In genomic region chr18:74831571-74832250, GRCh38 we compare ENCODE assay signal across 27 cellular contexts.
A peak's percentile ranks its signal among the peaks of the same experiment; 100 is the strongest.
DNase-seq lines count a peak whose midpoint lies in the region; ATAC-seq, FAIRE-seq and TF ChIP-seq lines count a peak whose summit lies in the region.
"Had no signal": no experiment of that assay in that cellular context is flagged by ENCODE, and none has a peak within 500 bp of the region (broad histone marks: within the 10 kb centered on the region; RNA-seq: fewer than 3 reads in every experiment).

No MANE protein-coding gene starts in this region.

- H3K4me1 ChIP-seq in breast epithelium = no peaks in the 10 kb centered on the region
- H3K4me1 ChIP-seq in foreskin keratinocyte = peaks cover 11% of the 10 kb centered on the region
- no peaks in the 10 kb centered on the region for H3K4me1 ChIP-seq in prostate gland (replicated peaks)
- H3K4me1 ChIP-seq in Peyer's patch = no peaks in the 10 kb centered on the region
- H3K4me1 ChIP-seq: testis had no signal

- H3K4me1 Mint-ChIP-seq in MCF 10A (ENCODE audit: insufficient read depth, unreplicated experiment) = peaks cover 25% of the 10 kb centered on the region
- H3K4me1 Mint-ChIP-seq: nephron; stimulated activated naive B cell treated with anti-CD40 and anti-IgM and Interleukin-4, amounts not matched to agents 10 μg/mL and 1 μg/mL and 100 μg/mL, for 72 hours had no signal

- H3K27ac ChIP-seq in breast epithelium (no peak overlapping the region), RWPE1 (no peak overlapping the region), foreskin keratinocyte (peak overlapping the region; percentile 67), prostate gland (no peak overlapping the region), Peyer's patch (no peak overlapping the region)
- H3K27ac ChIP-seq: BLaER1 treated with 17β-estradiol and CSF1 and Interleukin-3, amounts not matched to agents 10 nM and 100 nM; ovary; testis had no signal

- POLR2A ChIA-PET in MCF 10A (lab: Yijun Ruan, JAX) = interaction anchor here (0.6 to 0.7 kb wide), 3 partner anchors 143 to 1176 kb away, joined by 3 read pairs; no protein-coding TSS in a partner anchor
- POLR2A ChIA-PET in RWPE1 (lab: Yijun Ruan, JAX; ENCODE audit: low non-redundant PET) = no interaction called here

- TF ChIP-seq CTCF in MCF 10A (IDR thresholded peaks at IDR 0.05; ENCODE audit: unreplicated experiment) (no peak), breast epithelium (IDR thresholded peaks at IDR 0.05) (no peak), RWPE1 (conservative IDR thresholded peaks at IDR 0.05; ENCODE audit: low read depth) (no peak), foreskin keratinocyte (conservative IDR thresholded peaks at IDR 0.05) (no peak), prostate gland (IDR thresholded peaks at IDR 0.05) (no peak), Peyer's patch (IDR thresholded peaks at IDR 0.05) (no peak)

- no peak overlapping the region for H3K4me3 Mint-ChIP-seq in MCF 10A (ENCODE audit: unreplicated experiment)
- H3K4me3 Mint-ChIP-seq: activated naive CD8-positive, alpha-beta T cell treated with anti-CD3 and anti-CD28 coated beads, Interleukin-2, amount 10 ng/mL, durations not matched to agents 7 days and 5 days; nephron; stimulated activated naive B cell treated with anti-CD40 and anti-IgM and Interleukin-4, amounts not matched to agents 10 μg/mL and 1 μg/mL and 100 μg/mL, for 72 hours; WTC11 had no signal

- H3K36me3 ChIP-seq in breast epithelium = no peaks in the 10 kb centered on the region
- no peaks in the 10 kb centered on the region for H3K36me3 ChIP-seq in prostate gland
- no peaks in the 10 kb centered on the region for H3K36me3 ChIP-seq in Peyer's patch
- H3K36me3 ChIP-seq: ovary had no signal

- no peak for TF ChIP-seq POLR2A in breast epithelium (IDR thresholded peaks at IDR 0.05)
- TF ChIP-seq POLR2A in prostate gland (IDR thresholded peaks at IDR 0.05) = no peak
- TF ChIP-seq POLR2A in Peyer's patch (IDR thresholded peaks at IDR 0.05) = no peak

- intact Hi-C loops in MCF 10A (cut with micrococcal nuclease) (no loop called here), breast epithelium (cut with DNase I; ENCODE audit: low total_unique reads) (loop anchor here (10.0 kb wide), 1 partner anchor 993 kb away; no protein-coding TSS in a partner anchor), prostate gland (cut with DNase I) (no loop called here)

- H3K9me3 ChIP-seq in breast epithelium = no peaks in the 10 kb centered on the region
- no peaks in the 10 kb centered on the region for H3K9me3 ChIP-seq in prostate gland
- no peaks in the 10 kb centered on the region for H3K9me3 ChIP-seq in Peyer's patch
- H3K9me3 ChIP-seq: BLaER1 treated with 17β-estradiol and CSF1 and Interleukin-3, amounts not matched to agents 10 nM and 100 nM; ovary; testis had no signal

- peaks cover 4% of the 10 kb centered on the region for H3K36me3 Mint-ChIP-seq in MCF 10A (ENCODE audit: insufficient read depth, unreplicated experiment)
- H3K36me3 Mint-ChIP-seq: WTC11 had no signal

- no peaks in the 10 kb centered on the region for H3K27me3 Mint-ChIP-seq in MCF 10A (ENCODE audit: insufficient read depth, unreplicated experiment)
- H3K27me3 Mint-ChIP-seq: activated naive CD8-positive, alpha-beta T cell treated with anti-CD3 and anti-CD28 coated beads, Interleukin-2, amount 10 ng/mL, durations not matched to agents 7 days and 5 days; stimulated activated naive B cell treated with anti-CD40 and anti-IgM and Interleukin-4, amounts not matched to agents 10 μg/mL and 1 μg/mL and 100 μg/mL, for 72 hours had no signal

- CTCF ChIA-PET in MCF 10A (lab: Yijun Ruan, JAX) (interaction anchor here (0.6 to 0.7 kb wide), 2 partner anchors 85 to 148 kb away, joined by 3 read pairs; no protein-coding TSS in a partner anchor), RWPE1 (lab: Yijun Ruan, JAX) (no interaction called here)

- H3K4me3 ChIP-seq in breast epithelium (no peak overlapping the region), prostate gland (no peak overlapping the region), Peyer's patch (no peak overlapping the region)
- H3K4me3 ChIP-seq: BLaER1 treated with 17β-estradiol and CSF1 and Interleukin-3, amounts not matched to agents 10 nM and 100 nM; ovary; testis had no signal

- 84% methylated on average over 13 of the region's 13 CpGs for WGBS in prostate gland

- DNase-seq in MCF 10A (ENCODE audit: unreplicated experiment) (peak; percentile 89), breast epithelium (ENCODE audit: low spot score in 2 of 2) (no peak), RWPE1 (ENCODE audit: low spot score) (peak; percentile 49), foreskin keratinocyte (peak; percentile 92 to 96), urothelium cell line (ENCODE audit: low spot score) (peak; percentile 35), prostate gland (ENCODE audit: low spot score) (no peak), Peyer's patch (no peak)
- DNase-seq: activated CD4-positive, alpha-beta T cell treated with anti-CD3 and anti-CD28 coated beads, Interleukin-2, amount 50 U/mL, for 48 hours; activated naive CD8-positive, alpha-beta T cell treated with anti-CD3 and anti-CD28 coated beads, Interleukin-2, amount 10 ng/mL, durations not matched to agents 7 days and 5 days; Calu3; erythroblast; foreskin melanocyte; hypothalamus; NCI-H1436; NCI-H526 treated with DMSO at 0.1 percent for 48 hours; ovary; right cardiac atrium; stimulated activated CD4-positive, alpha-beta T cell treated with anti-CD3 and anti-CD28 coated beads, Interleukin-4, amount 100 ng/mL, for 24 hours; stimulated activated naive B cell treated with anti-CD40 and anti-IgM and Interleukin-4, amounts not matched to agents 10 μg/mL and 1 μg/mL and 100 μg/mL, for 72 hours; T1000; testis had no signal

- H3K9me3 Mint-ChIP-seq in MCF 10A (ENCODE audit: unreplicated experiment) = no peaks in the 10 kb centered on the region
- H3K9me3 Mint-ChIP-seq: activated naive CD8-positive, alpha-beta T cell treated with anti-CD3 and anti-CD28 coated beads, Interleukin-2, amount 10 ng/mL, durations not matched to agents 7 days and 5 days; nephron; stimulated activated naive B cell treated with anti-CD40 and anti-IgM and Interleukin-4, amounts not matched to agents 10 μg/mL and 1 μg/mL and 100 μg/mL, for 72 hours; WTC11 had no signal

- no TSS peak for BruUV-seq in MCF 10A (replicated peaks; lab: Mats Ljungman, UMichigan)

- FAIRE-seq in urothelium cell line (lab: Jason Lieb, UNC) = no peak
- FAIRE-seq: islet of Langerhans had no signal

- no peak overlapping the region for H3K27ac Mint-ChIP-seq in MCF 10A (ENCODE audit: low read depth, unreplicated experiment)
- H3K27ac Mint-ChIP-seq: activated naive CD8-positive, alpha-beta T cell treated with anti-CD3 and anti-CD28 coated beads, Interleukin-2, amount 10 ng/mL, durations not matched to agents 7 days and 5 days; nephron; stimulated activated naive B cell treated with anti-CD40 and anti-IgM and Interleukin-4, amounts not matched to agents 10 μg/mL and 1 μg/mL and 100 μg/mL, for 72 hours; WTC11 had no signal

- peak; percentile 96 for ATAC-seq in foreskin keratinocyte
- ATAC-seq in GM21447 (IDR thresholded peaks at IDR 0.05; ENCODE audit: unreplicated experiment) = no peak
- ATAC-seq: right cardiac atrium; Right ventricle myocardium inferior; stimulated activated naive B cell treated with anti-CD40 and anti-IgM and Interleukin-4, amounts not matched to agents 10 μg/mL and 1 μg/mL and 100 μg/mL, for 72 hours; WTC11 had no signal

- H3K27me3 ChIP-seq in breast epithelium (no peaks in the 10 kb centered on the region), foreskin keratinocyte (no peaks in the 10 kb centered on the region), prostate gland (replicated peaks; ENCODE audit: insufficient read depth) (no peaks in the 10 kb centered on the region), Peyer's patch (no peaks in the 10 kb centered on the region)
- H3K27me3 ChIP-seq: BLaER1 treated with 17β-estradiol and CSF1 and Interleukin-3, amounts not matched to agents 10 nM and 100 nM; ovary; testis had no signal

Comparison
In these comparisons a context has a peak if more than half of its experiments do, and no peak if none do; other contexts are left out.
1. DNase-seq: peak in MCF 10A (single experiment), RWPE1 (single experiment), foreskin keratinocyte (2 of 2) and urothelium cell line (single experiment); none in breast epithelium (0 of 2), prostate gland (single experiment) and Peyer's patch (0 of 3).